ENCODE assay signal across 1 cellular context in genomic region chr13:76717092-76717491, GRCh38.
TF ChIP-seq lines count a peak whose summit lies in the region.

No MANE protein-coding gene starts in this region.

TF ChIP-seq in SK-N-SH, 30 proteins besides CTCF, POLR2A, EP300 and RAD21:
- peak; percentile 28; the same call in 1 of the 2 replicates for TF ChIP-seq GATA2 (CRISPR knock-in tag; IDR thresholded peaks at IDR 0.05)
- no peak for TF ChIP-seq TAF1 (IDR thresholded peaks at IDR 0.05; ENCODE audit: borderline replicate concordance, low read depth, low read length)
- TF ChIP-seq USF2 (IDR thresholded peaks at IDR 0.05; ENCODE audit: borderline replicate concordance, low read depth, low read length), result no peak
- TF ChIP-seq FOSL2 (IDR thresholded peaks at IDR 0.05; ENCODE audit: borderline replicate concordance, low read depth), result peak; percentile 62; the same call in 1 of the 2 replicates
- TF ChIP-seq JUND (IDR thresholded peaks at IDR 0.05), result peak; percentile 50
- TF ChIP-seq SMC3 (IDR thresholded peaks at IDR 0.05; ENCODE audit: low read depth, low read length), result no peak
- TF ChIP-seq, protein P1, sequence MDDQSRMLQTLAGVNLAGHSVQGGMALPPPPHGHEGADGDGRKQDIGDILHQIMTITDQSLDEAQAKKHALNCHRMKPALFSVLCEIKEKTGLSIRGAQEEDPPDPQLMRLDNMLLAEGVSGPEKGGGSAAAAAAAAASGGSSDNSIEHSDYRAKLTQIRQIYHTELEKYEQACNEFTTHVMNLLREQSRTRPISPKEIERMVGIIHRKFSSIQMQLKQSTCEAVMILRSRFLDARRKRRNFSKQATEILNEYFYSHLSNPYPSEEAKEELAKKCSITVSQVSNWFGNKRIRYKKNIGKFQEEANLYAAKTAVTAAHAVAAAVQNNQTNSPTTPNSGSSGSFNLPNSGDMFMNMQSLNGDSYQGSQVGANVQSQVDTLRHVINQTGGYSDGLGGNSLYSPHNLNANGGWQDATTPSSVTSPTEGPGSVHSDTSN (IDR thresholded peaks at IDR 0.05), result peak; percentile 72
- TF ChIP-seq TCF12 (IDR thresholded peaks at IDR 0.05), result peak; percentile 67
- no peak for TF ChIP-seq SIN3A (IDR thresholded peaks at IDR 0.05; ENCODE audit: borderline replicate concordance, low read depth, low read length)
- peak; percentile 25; the same call in 1 of the 2 replicates for TF ChIP-seq NFIC (IDR thresholded peaks at IDR 0.05; ENCODE audit: borderline replicate concordance)
- no peak for TF ChIP-seq GABPA (IDR thresholded peaks at IDR 0.05; ENCODE audit: low read depth)
- TF ChIP-seq EZH2phosphoT487 (IDR thresholded peaks at IDR 0.05; ENCODE audit: borderline replicate concordance, low read depth), result no peak
